Comparison of ENCODE assay signal across 8 cellular contexts in the genomic region with DNA sequence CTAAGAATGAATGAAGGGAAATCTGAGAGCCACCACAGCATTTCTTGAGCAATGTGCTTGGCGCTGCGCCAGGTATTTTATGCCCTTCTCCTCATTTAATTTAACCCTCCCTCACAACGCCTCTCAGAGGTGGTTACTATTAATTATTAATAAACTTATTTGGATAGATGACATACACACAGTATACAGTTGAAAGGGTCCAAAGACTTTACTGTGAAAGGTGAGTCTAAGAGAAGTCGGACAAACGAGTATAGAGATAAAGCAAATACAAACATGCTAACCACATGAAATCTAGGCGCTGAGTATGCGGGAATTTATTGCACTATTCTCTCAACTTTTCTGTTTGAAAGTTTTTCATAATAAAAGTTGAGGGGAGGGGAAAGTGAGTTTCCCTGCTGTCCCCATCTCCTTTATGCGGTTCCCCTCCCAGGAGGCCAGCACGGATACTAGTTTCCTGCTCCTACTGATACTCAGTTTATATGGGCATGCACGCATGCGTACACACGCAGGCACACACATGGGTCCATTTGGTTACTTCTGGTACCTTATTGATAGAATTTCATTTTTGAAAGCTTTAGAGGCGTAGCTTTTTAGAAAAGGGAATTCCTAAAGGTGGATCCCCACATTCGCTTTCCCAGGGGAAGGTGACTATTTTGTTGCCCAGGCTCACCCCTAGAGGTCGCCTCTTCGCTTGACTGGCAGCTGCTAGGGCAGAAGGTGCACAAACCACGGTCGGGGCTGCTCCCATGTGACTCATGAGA.
DNase-seq lines count a peak whose midpoint lies in the region; ATAC-seq and TF ChIP-seq lines count a peak whose summit lies in the region.

No MANE protein-coding gene starts in this region.

- peak; percentile 68 for DNase-seq in GM12865 (ENCODE audit: low read depth)
- DNase-seq in NCI-H1436 (lab: John Stamatoyannopoulos, UW): peak; percentile 2
- peak; percentile 69 to 88 for DNase-seq in T47D (ENCODE audit: low read depth in 1 of 2, low spot score in 1 of 2)
- DNase-seq in iris pigment epithelial cell (ENCODE audit: low read depth): peak; percentile 89
- peak; percentile 74 to 77 (median 75) for DNase-seq in stimulated activated CD4-positive, alpha-beta T cell treated with anti-CD3 and anti-CD28 coated beads, Interleukin-12 subunit alpha, Interleukin-12 subunit beta, amount 100 ng/mL, for 48 hours (ENCODE audit: low read depth in 2 of 3, low spot score in 1 of 3)
- DNase-seq in OCI-M2 (lab: John Stamatoyannopoulos, UW; ENCODE audit: unreplicated experiment): no peak

- H3K4me3 ChIP-seq in GM12865 (ENCODE audit: low read depth, low read length): no peak overlapping the region

- in situ Hi-C loops in T47D (cut with HindIII; ENCODE audit: low pct_unique_long_range_greater_than_20kb, low sequenced_read_pairs): no loop called here

- ATAC-seq in HG02610 (IDR thresholded peaks at IDR 0.05; ENCODE audit: unreplicated experiment): peak; percentile 90

- TF ChIP-seq CTCF in GM12865 (IDR thresholded peaks at IDR 0.05; ENCODE audit: insufficient read depth, low read depth, low read length, missing control alignments) (peak; percentile 86), VCaP (conservative IDR thresholded peaks at IDR 0.05) (peak; percentile 94)

- H3K27ac ChIP-seq in VCaP: peak overlapping the region; percentile 29; the same call in 1 of the 2 replicates
